1 cellular context compared by ENCODE assay signal in the genomic region with DNA sequence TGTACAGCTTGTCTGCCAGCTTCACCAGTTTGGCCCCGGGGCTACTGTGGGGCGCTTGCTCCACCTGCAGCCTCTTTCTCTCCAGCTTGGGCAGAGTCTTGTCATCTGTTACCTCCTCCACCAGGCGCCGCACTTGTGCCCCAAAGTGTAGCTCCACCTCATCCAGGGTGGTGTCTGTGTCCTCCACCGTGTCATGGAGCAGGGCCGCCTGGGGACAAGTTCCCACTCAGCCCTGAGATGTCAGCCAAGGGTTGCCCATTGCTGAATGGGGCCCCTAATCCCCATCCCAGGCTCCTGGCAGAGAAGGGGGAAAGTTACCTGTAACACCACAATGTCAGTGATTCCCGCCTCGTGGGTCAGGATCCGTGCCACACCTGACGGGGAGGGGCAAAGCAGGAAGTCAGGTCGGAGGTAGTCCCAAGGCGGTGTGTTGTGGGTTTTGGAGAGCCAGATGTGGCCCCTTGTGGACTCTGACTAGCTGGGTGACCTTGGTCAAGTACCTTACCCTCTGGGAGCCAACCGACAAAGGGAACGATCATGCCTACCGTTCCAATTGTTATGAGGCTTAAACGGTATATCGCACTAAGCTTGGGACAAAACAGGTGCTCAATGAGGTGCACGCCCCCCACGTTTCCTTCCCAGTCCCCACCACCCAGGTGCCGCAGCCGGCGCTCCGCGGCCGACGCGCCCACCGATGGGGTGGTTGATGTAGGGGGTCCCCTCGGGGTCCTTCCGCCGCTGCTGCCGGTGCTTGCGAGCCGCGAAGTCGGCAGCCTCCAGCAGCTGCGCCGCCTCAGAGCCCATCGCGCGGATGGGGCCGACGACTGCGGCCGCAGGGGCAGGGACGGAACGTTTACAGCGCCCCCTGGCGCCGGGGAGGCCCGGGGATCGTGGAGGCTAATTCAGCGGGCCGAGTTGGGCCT.
TF ChIP-seq lines count a peak whose summit lies in the region.

A gene with protein sequence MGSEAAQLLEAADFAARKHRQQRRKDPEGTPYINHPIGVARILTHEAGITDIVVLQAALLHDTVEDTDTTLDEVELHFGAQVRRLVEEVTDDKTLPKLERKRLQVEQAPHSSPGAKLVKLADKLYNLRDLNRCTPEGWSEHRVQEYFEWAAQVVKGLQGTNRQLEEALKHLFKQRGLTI (minus strand): TSS at position 813 of the 923 bp plus-strand sequence. CDS start 9 bp downstream, at position 804.

TF ChIP-seq in HEK293, 187 proteins besides CTCF, POLR2A, EP300 and RAD21 (continued from another document and continues in another):
- TF ChIP-seq, protein P1, sequence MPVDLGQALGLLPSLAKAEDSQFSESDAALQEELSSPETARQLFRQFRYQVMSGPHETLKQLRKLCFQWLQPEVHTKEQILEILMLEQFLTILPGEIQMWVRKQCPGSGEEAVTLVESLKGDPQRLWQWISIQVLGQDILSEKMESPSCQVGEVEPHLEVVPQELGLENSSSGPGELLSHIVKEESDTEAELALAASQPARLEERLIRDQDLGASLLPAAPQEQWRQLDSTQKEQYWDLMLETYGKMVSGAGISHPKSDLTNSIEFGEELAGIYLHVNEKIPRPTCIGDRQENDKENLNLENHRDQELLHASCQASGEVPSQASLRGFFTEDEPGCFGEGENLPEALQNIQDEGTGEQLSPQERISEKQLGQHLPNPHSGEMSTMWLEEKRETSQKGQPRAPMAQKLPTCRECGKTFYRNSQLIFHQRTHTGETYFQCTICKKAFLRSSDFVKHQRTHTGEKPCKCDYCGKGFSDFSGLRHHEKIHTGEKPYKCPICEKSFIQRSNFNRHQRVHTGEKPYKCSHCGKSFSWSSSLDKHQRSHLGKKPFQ (tag by site-specific recombination; IDR thresholded peaks at IDR 0.05) = peak; percentile 45
- TF ChIP-seq, protein P2, sequence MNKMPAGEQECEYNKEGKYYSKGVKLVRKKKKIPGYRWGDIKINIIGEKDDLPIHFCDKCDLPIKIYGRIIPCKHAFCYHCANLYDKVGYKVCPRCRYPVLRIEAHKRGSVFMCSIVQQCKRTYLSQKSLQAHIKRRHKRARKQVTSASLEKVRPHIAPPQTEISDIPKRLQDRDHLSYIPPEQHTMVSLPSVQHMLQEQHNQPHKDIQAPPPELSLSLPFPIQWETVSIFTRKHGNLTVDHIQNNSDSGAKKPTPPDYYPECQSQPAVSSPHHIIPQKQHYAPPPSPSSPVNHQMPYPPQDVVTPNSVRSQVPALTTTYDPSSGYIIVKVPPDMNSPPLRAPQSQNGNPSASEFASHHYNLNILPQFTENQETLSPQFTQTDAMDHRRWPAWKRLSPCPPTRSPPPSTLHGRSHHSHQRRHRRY (tag by site-specific recombination; IDR thresholded peaks at IDR 0.05) = no peak
- TF ChIP-seq SP3 (tag by site-specific recombination; IDR thresholded peaks at IDR 0.05) (peak; percentile 70), GLI4 (tag by site-specific recombination; IDR thresholded peaks at IDR 0.05) (peak; percentile 32; the same call in 1 of the 2 replicates), ZNF394 (tag by site-specific recombination; IDR thresholded peaks at IDR 0.05; ENCODE audit: borderline replicate concordance) (peak; percentile 59; the same call in 1 of the 2 replicates), ZNF677 (tag by site-specific recombination; IDR thresholded peaks at IDR 0.05) (0 out of 2 replicates have a peak, but pooled peaks have one; percentile 3), ZNF600 (tag by site-specific recombination; IDR thresholded peaks at IDR 0.05) (peak; percentile 100), EGR2 (tag by site-specific recombination; IDR thresholded peaks at IDR 0.05; ENCODE audit: low read depth) (no peak), ZNF561 (tag by site-specific recombination; IDR thresholded peaks at IDR 0.05; ENCODE audit: borderline replicate concordance) (peak; percentile 94), ZNF2 (tag by site-specific recombination; IDR thresholded peaks at IDR 0.05) (peak; percentile 81), ZNF629 (tag by site-specific recombination; IDR thresholded peaks at IDR 0.05) (peak; percentile 49), ZNF701 (tag by site-specific recombination; IDR thresholded peaks at IDR 0.05) (no peak), ZNF529 (tag by site-specific recombination; IDR thresholded peaks at IDR 0.05; ENCODE audit: insufficient replicate concordance) (no peak), ZNF777 (tag by site-specific recombination; IDR thresholded peaks at IDR 0.05; ENCODE audit: borderline replicate concordance) (no peak; the same call in 1 of the 2 replicates), ZNF548 (tag by site-specific recombination; IDR thresholded peaks at IDR 0.05) (no peak), ZNF121 (tag by site-specific recombination; IDR thresholded peaks at IDR 0.05) (peak; percentile 54; the same call in 1 of the 2 replicates), SCRT1 (tag by site-specific recombination; IDR thresholded peaks at IDR 0.05; ENCODE audit: borderline replicate concordance) (0 out of 2 replicates have a peak, but pooled peaks have one; percentile 10), SCRT2 (tag by site-specific recombination; IDR thresholded peaks at IDR 0.05) (peak; percentile 80), ZXDB (tag by site-specific recombination; IDR thresholded peaks at IDR 0.05) (peak; percentile 99), REPIN1 (tag by site-specific recombination; IDR thresholded peaks at IDR 0.05; ENCODE audit: low read depth) (0 out of 2 replicates have a peak, but pooled peaks have one; percentile 66), ZNF354C (tag by site-specific recombination; IDR thresholded peaks at IDR 0.05; ENCODE audit: borderline replicate concordance, low read depth) (no peak), RBAK (tag by site-specific recombination; IDR thresholded peaks at IDR 0.05) (no peak), KLF1 (tag by site-specific recombination; IDR thresholded peaks at IDR 0.05) (peak; percentile 28; the same call in 1 of the 2 replicates), HOXA7 (CRISPR knock-in tag; IDR thresholded peaks at IDR 0.05; ENCODE audit: borderline replicate concordance) (no peak), ZNF76 (tag by site-specific recombination; IDR thresholded peaks at IDR 0.05; ENCODE audit: borderline replicate concordance, low read depth) (peak; percentile 51; the same call in 1 of the 2 replicates), ZNF335 (tag by site-specific recombination; conservative IDR thresholded peaks at IDR 0.05) (peak; percentile 97)
- TF ChIP-seq, protein P3, sequence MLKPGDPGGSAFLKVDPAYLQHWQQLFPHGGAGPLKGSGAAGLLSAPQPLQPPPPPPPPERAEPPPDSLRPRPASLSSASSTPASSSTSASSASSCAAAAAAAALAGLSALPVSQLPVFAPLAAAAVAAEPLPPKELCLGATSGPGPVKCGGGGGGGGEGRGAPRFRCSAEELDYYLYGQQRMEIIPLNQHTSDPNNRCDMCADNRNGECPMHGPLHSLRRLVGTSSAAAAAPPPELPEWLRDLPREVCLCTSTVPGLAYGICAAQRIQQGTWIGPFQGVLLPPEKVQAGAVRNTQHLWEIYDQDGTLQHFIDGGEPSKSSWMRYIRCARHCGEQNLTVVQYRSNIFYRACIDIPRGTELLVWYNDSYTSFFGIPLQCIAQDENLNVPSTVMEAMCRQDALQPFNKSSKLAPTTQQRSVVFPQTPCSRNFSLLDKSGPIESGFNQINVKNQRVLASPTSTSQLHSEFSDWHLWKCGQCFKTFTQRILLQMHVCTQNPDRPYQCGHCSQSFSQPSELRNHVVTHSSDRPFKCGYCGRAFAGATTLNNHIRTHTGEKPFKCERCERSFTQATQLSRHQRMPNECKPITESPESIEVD (tag by site-specific recombination; IDR thresholded peaks at IDR 0.05) = no peak
- TF ChIP-seq, protein P4, sequence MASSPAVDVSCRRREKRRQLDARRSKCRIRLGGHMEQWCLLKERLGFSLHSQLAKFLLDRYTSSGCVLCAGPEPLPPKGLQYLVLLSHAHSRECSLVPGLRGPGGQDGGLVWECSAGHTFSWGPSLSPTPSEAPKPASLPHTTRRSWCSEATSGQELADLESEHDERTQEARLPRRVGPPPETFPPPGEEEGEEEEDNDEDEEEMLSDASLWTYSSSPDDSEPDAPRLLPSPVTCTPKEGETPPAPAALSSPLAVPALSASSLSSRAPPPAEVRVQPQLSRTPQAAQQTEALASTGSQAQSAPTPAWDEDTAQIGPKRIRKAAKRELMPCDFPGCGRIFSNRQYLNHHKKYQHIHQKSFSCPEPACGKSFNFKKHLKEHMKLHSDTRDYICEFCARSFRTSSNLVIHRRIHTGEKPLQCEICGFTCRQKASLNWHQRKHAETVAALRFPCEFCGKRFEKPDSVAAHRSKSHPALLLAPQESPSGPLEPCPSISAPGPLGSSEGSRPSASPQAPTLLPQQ (tag by site-specific recombination; IDR thresholded peaks at IDR 0.05) = peak; percentile 64
- TF ChIP-seq, protein P5, sequence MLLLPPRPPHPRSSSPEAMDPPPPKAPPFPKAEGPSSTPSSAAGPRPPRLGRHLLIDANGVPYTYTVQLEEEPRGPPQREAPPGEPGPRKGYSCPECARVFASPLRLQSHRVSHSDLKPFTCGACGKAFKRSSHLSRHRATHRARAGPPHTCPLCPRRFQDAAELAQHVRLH (tag by site-specific recombination; IDR thresholded peaks at IDR 0.05) = peak; percentile 52; the same call in 1 of the 2 replicates
- TF ChIP-seq, protein P6, sequence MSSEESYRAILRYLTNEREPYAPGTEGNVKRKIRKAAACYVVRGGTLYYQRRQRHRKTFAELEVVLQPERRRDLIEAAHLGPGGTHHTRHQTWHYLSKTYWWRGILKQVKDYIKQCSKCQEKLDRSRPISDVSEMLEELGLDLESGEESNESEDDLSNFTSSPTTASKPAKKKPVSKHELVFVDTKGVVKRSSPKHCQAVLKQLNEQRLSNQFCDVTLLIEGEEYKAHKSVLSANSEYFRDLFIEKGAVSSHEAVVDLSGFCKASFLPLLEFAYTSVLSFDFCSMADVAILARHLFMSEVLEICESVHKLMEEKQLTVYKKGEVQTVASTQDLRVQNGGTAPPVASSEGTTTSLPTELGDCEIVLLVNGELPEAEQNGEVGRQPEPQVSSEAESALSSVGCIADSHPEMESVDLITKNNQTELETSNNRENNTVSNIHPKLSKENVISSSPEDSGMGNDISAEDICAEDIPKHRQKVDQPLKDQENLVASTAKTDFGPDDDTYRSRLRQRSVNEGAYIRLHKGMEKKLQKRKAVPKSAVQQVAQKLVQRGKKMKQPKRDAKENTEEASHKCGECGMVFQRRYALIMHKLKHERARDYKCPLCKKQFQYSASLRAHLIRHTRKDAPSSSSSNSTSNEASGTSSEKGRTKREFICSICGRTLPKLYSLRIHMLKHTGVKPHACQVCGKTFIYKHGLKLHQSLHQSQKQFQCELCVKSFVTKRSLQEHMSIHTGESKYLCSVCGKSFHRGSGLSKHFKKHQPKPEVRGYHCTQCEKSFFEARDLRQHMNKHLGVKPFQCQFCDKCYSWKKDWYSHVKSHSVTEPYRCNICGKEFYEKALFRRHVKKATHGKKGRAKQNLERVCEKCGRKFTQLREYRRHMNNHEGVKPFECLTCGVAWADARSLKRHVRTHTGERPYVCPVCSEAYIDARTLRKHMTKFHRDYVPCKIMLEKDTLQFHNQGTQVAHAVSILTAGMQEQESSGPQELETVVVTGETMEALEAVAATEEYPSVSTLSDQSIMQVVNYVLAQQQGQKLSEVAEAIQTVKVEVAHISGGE (tag by site-specific recombination; conservative IDR thresholded peaks at IDR 0.05; ENCODE audit: low read depth) = peak; percentile 77
- TF ChIP-seq, protein P7, sequence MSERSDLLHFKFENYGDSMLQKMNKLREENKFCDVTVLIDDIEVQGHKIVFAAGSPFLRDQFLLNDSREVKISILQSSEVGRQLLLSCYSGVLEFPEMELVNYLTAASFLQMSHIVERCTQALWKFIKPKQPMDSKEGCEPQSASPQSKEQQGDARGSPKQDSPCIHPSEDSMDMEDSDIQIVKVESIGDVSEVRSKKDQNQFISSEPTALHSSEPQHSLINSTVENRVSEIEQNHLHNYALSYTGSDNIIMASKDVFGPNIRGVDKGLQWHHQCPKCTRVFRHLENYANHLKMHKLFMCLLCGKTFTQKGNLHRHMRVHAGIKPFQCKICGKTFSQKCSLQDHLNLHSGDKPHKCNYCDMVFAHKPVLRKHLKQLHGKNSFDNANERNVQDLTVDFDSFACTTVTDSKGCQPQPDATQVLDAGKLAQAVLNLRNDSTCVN (tag by site-specific recombination; optimal IDR thresholded peaks at IDR 0.05) = peak; percentile 61
- TF ChIP-seq, protein P8, sequence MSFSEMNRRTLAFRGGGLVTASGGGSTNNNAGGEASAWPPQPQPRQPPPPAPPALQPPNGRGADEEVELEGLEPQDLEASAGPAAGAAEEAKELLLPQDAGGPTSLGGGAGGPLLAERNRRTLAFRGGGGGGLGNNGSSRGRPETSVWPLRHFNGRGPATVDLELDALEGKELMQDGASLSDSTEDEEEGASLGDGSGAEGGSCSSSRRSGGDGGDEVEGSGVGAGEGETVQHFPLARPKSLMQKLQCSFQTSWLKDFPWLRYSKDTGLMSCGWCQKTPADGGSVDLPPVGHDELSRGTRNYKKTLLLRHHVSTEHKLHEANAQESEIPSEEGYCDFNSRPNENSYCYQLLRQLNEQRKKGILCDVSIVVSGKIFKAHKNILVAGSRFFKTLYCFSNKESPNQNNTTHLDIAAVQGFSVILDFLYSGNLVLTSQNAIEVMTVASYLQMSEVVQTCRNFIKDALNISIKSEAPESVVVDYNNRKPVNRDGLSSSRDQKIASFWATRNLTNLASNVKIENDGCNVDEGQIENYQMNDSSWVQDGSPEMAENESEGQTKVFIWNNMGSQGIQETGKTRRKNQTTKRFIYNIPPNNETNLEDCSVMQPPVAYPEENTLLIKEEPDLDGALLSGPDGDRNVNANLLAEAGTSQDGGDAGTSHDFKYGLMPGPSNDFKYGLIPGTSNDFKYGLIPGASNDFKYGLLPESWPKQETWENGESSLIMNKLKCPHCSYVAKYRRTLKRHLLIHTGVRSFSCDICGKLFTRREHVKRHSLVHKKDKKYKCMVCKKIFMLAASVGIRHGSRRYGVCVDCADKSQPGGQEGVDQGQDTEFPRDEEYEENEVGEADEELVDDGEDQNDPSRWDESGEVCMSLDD (tag by site-specific recombination; IDR thresholded peaks at IDR 0.05) = peak; percentile 74
- TF ChIP-seq, protein P9, sequence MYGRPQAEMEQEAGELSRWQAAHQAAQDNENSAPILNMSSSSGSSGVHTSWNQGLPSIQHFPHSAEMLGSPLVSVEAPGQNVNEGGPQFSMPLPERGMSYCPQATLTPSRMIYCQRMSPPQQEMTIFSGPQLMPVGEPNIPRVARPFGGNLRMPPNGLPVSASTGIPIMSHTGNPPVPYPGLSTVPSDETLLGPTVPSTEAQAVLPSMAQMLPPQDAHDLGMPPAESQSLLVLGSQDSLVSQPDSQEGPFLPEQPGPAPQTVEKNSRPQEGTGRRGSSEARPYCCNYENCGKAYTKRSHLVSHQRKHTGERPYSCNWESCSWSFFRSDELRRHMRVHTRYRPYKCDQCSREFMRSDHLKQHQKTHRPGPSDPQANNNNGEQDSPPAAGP (tag by site-specific recombination; IDR thresholded peaks at IDR 0.05) = peak; percentile 50
